9 cellular contexts compared by ENCODE assay signal in genomic region chr2:189466656-189467055, GRCh38.
DNase-seq lines count a peak whose midpoint lies in the region; ATAC-seq lines count a peak whose summit lies in the region.
"Had no signal": no experiment of that assay in that cellular context is flagged by ENCODE, and none has a peak within 500 bp of the region (broad histone marks: within the 10 kb centered on the region; RNA-seq: fewer than 3 reads in every experiment).

No MANE protein-coding gene starts in this region.

- H3K27ac Mint-ChIP-seq in effector memory CD8-positive, alpha-beta T cell: peak overlapping the region in 1 of 2 donors; percentile 62

- ATAC-seq in HG03520 (IDR thresholded peaks at IDR 0.05; ENCODE audit: unreplicated experiment) (peak; percentile 45), GM18502 (IDR thresholded peaks at IDR 0.05; ENCODE audit: poor library complexity, unreplicated experiment) (no peak)
- ATAC-seq in effector memory CD8-positive, alpha-beta T cell (replicated peaks): no peak

- H3K27me3 Mint-ChIP-seq in effector memory CD8-positive, alpha-beta T cell: no peaks in the 10 kb centered on the region

- H3K27me3 ChIP-seq in adipocyte (replicated peaks; ENCODE audit: control insufficient read depth, insufficient read depth, low read length): no peaks in the 10 kb centered on the region
- H3K27me3 ChIP-seq: neutrophil had no signal

- no peak overlapping the region for H3K4me3 Mint-ChIP-seq in effector memory CD8-positive, alpha-beta T cell

- no peaks in the 10 kb centered on the region for H3K9me3 Mint-ChIP-seq in effector memory CD8-positive, alpha-beta T cell

- H3K4me3 ChIP-seq in adipocyte (ENCODE audit: low read length): no peak overlapping the region

- H3K4me1 Mint-ChIP-seq in effector memory CD8-positive, alpha-beta T cell (ENCODE audit: low read depth in 2 of 2): no peaks in the 10 kb centered on the region

- peaks cover 82% of the 10 kb centered on the region for H3K36me3 Mint-ChIP-seq in effector memory CD8-positive, alpha-beta T cell (ENCODE audit: insufficient read depth)

- H3K36me3 ChIP-seq in adipocyte (ENCODE audit: control insufficient read depth, insufficient read depth, low read length, severe bottlenecking): peaks cover 94% of the 10 kb centered on the region

- DNase-seq in DMS53 (lab: John Stamatoyannopoulos, UW): peak; percentile 69
- DNase-seq in adipocyte (ENCODE audit: low read depth): peak; percentile 68
- DNase-seq in iPS-NIHi7 (ENCODE audit: extremely low spot score): peak; percentile 32
- no peak for DNase-seq in NCI-H510A (lab: John Stamatoyannopoulos, UW)
- no peak for DNase-seq in effector memory CD8-positive, alpha-beta T cell
- no peak for DNase-seq in NCI-H774 (lab: John Stamatoyannopoulos, UW)

- no peaks in the 10 kb centered on the region for H3K9me3 ChIP-seq in adipocyte (ENCODE audit: control insufficient read depth, low read length)
- H3K9me3 ChIP-seq: neutrophil had no signal

- H3K4me1 ChIP-seq in adipocyte (ENCODE audit: control insufficient read depth, insufficient read depth, low read length): peaks cover 15% of the 10 kb centered on the region

- H3K9ac ChIP-seq in adipocyte (ENCODE audit: low read length): peak overlapping the region; percentile 45

Comparison
In these comparisons a context has a peak if more than half of its experiments do, and no peak if none do; other contexts are left out.
1. DNase-seq: peak in DMS53 (single experiment), adipocyte (single experiment) and iPS-NIHi7 (single experiment); none in NCI-H510A (single experiment), effector memory CD8-positive, alpha-beta T cell (0 of 3) and NCI-H774 (single experiment).